ENCODE assay signal across 15 cellular contexts in genomic region chr17:8924595-8924994, GRCh38. TPM values are rescaled to one million over a fixed set of nuclear protein-coding genes. Genes with fewer than 3 reads are reported as not detected.
DNase-seq lines count a peak whose midpoint lies in the region; ATAC-seq, FAIRE-seq and TF ChIP-seq lines count a peak whose summit lies in the region.
"Had no signal": no experiment of that assay in that cellular context is flagged by ENCODE, and none has a peak within 500 bp of the region (broad histone marks: within the 10 kb centered on the region; RNA-seq: fewer than 3 reads in every experiment).

No MANE protein-coding gene starts in this region.

- POLR2A ChIA-PET in activated CD8-positive, alpha-beta T cell treated with anti-CD3 and anti-CD28 coated beads for 36 hours (lab: Charles Lee) = interaction anchor here (0.8 to 1.3 kb wide), 3 partner anchors 12 to 25 kb away, joined by 3 to 6 read pairs (median 3); no protein-coding TSS in a partner anchor
- POLR2A ChIA-PET in activated CD8-positive, alpha-beta T cell treated with anti-CD3 and anti-CD28 coated beads, Interleukin-2, amount 10 ng/mL, durations not matched to agents 7 days and 5 days (lab: Charles Lee) = no interaction called here

- no peak for DNase-seq in activated CD8-positive, alpha-beta T cell treated with anti-CD3 and anti-CD28 coated beads for 36 hours
- DNase-seq in activated CD8-positive, alpha-beta T cell treated with anti-CD3 and anti-CD28 coated beads, Interleukin-2, amount 10 ng/mL, durations not matched to agents 7 days and 5 days = no peak
- no peak for DNase-seq in SW480 (ENCODE audit: low spot score)
- no peak for DNase-seq in urothelium cell line (ENCODE audit: low spot score)
- no peak for DNase-seq in T-helper 2 cell
- DNase-seq: heart right ventricle, left ventricle myocardium superior, occipital lobe, Peyer's patch had no signal

- intact Hi-C loops in activated CD8-positive, alpha-beta T cell treated with anti-CD3 and anti-CD28 coated beads for 36 hours (cut with micrococcal nuclease) = no loop called here

- H3K4me1 ChIP-seq in neutrophil (ENCODE audit: control insufficient read depth in 1 of 2, insufficient read depth in 1 of 2, low read depth in 1 of 2, low read length in 1 of 2) = peaks cover 48 to 65% of the 10 kb centered on the region in 2 experiments
- H3K4me1 ChIP-seq: A549, Peyer's patch had no signal

- ATAC-seq in activated CD8-positive, alpha-beta T cell treated with anti-CD3 and anti-CD28 coated beads for 36 hours = peak; percentile 60
- no peak for ATAC-seq in activated CD8-positive, alpha-beta T cell treated with anti-CD3 and anti-CD28 coated beads, Interleukin-2, amount 10 ng/mL, durations not matched to agents 7 days and 5 days
- peak; percentile 80 for ATAC-seq in GM21390 (IDR thresholded peaks at IDR 0.05; ENCODE audit: unreplicated experiment)
- ATAC-seq in HG03097 (IDR thresholded peaks at IDR 0.05; ENCODE audit: low FRiP score, unreplicated experiment) = peak; percentile 74
- ATAC-seq: A549 had no signal

- H3K27me3 Mint-ChIP-seq in activated CD8-positive, alpha-beta T cell treated with anti-CD3 and anti-CD28 coated beads for 36 hours = no peaks in the 10 kb centered on the region
- no peaks in the 10 kb centered on the region for H3K27me3 Mint-ChIP-seq in activated CD8-positive, alpha-beta T cell treated with anti-CD3 and anti-CD28 coated beads, Interleukin-2, amount 10 ng/mL, durations not matched to agents 7 days and 5 days (ENCODE audit: low read depth)
- H3K27me3 Mint-ChIP-seq: stimulated activated naive CD8-positive, alpha-beta T cell treated with anti-CD3 and anti-CD28 coated beads, Interleukin-15, Interleukin-2, amounts not matched to agents 100 ng/mL and 50 ng/mL, for 24 hours had no signal

- FAIRE-seq in urothelium cell line (lab: Jason Lieb, UNC) = no peak
- FAIRE-seq: A549 had no signal

- peaks cover 32% of the 10 kb centered on the region for H3K4me1 Mint-ChIP-seq in activated CD8-positive, alpha-beta T cell treated with anti-CD3 and anti-CD28 coated beads for 36 hours (ENCODE audit: low read depth)
- H3K4me1 Mint-ChIP-seq in activated CD8-positive, alpha-beta T cell treated with anti-CD3 and anti-CD28 coated beads, Interleukin-2, amount 10 ng/mL, durations not matched to agents 7 days and 5 days (ENCODE audit: low read depth) = peaks cover 16% of the 10 kb centered on the region

- no peaks in the 10 kb centered on the region for H3K9me3 ChIP-seq in neutrophil

- H3K4me3 Mint-ChIP-seq in activated CD8-positive, alpha-beta T cell treated with anti-CD3 and anti-CD28 coated beads for 36 hours = no peak overlapping the region
- no peak overlapping the region for H3K4me3 Mint-ChIP-seq in activated CD8-positive, alpha-beta T cell treated with anti-CD3 and anti-CD28 coated beads, Interleukin-2, amount 10 ng/mL, durations not matched to agents 7 days and 5 days
- H3K4me3 Mint-ChIP-seq: stimulated activated naive CD8-positive, alpha-beta T cell treated with anti-CD3 and anti-CD28 coated beads, Interleukin-15, Interleukin-2, amounts not matched to agents 100 ng/mL and 50 ng/mL, for 24 hours had no signal

- H3K27ac ChIP-seq in neutrophil = peak overlapping the region; percentile 92
- H3K27ac ChIP-seq: A549, Peyer's patch had no signal

- peaks cover 23% of the 10 kb centered on the region for H3K9me3 Mint-ChIP-seq in activated CD8-positive, alpha-beta T cell treated with anti-CD3 and anti-CD28 coated beads for 36 hours
- peaks cover 23% of the 10 kb centered on the region for H3K9me3 Mint-ChIP-seq in activated CD8-positive, alpha-beta T cell treated with anti-CD3 and anti-CD28 coated beads, Interleukin-2, amount 10 ng/mL, durations not matched to agents 7 days and 5 days (ENCODE audit: insufficient read depth)

- no peak overlapping the region for H3K4me3 ChIP-seq in neutrophil (ENCODE audit: low read depth in 1 of 2, low read length in 1 of 2)
- H3K4me3 ChIP-seq: A549, heart right ventricle, Peyer's patch had no signal

- H3K36me3 ChIP-seq in neutrophil = peaks cover 4% of the 10 kb centered on the region
- H3K36me3 ChIP-seq: Peyer's patch had no signal

- peaks cover 46% of the 10 kb centered on the region for H3K36me3 Mint-ChIP-seq in activated CD8-positive, alpha-beta T cell treated with anti-CD3 and anti-CD28 coated beads for 36 hours (ENCODE audit: low read depth)
- peaks cover 52% of the 10 kb centered on the region for H3K36me3 Mint-ChIP-seq in activated CD8-positive, alpha-beta T cell treated with anti-CD3 and anti-CD28 coated beads, Interleukin-2, amount 10 ng/mL, durations not matched to agents 7 days and 5 days (ENCODE audit: low read depth)

- no peak for TF ChIP-seq CTCF in activated CD8-positive, alpha-beta T cell treated with anti-CD3 and anti-CD28 coated beads for 36 hours (IDR thresholded peaks at IDR 0.05)
- no peak for TF ChIP-seq CTCF in neutrophil (IDR thresholded peaks at IDR 0.05)

- no peaks in the 10 kb centered on the region for H3K27me3 ChIP-seq in neutrophil
- H3K27me3 ChIP-seq: Peyer's patch had no signal

- H3K27ac Mint-ChIP-seq in activated CD8-positive, alpha-beta T cell treated with anti-CD3 and anti-CD28 coated beads for 36 hours = no peak overlapping the region
- H3K27ac Mint-ChIP-seq in activated CD8-positive, alpha-beta T cell treated with anti-CD3 and anti-CD28 coated beads, Interleukin-2, amount 10 ng/mL, durations not matched to agents 7 days and 5 days = no peak overlapping the region
- H3K27ac Mint-ChIP-seq: stimulated activated naive CD8-positive, alpha-beta T cell treated with anti-CD3 and anti-CD28 coated beads, Interleukin-15, Interleukin-2, amounts not matched to agents 100 ng/mL and 50 ng/mL, for 24 hours had no signal

- CTCF ChIA-PET in activated CD8-positive, alpha-beta T cell treated with anti-CD3 and anti-CD28 coated beads for 36 hours (lab: Charles Lee) = no interaction called here
- CTCF ChIA-PET in activated CD8-positive, alpha-beta T cell treated with anti-CD3 and anti-CD28 coated beads, Interleukin-2, amount 10 ng/mL, durations not matched to agents 7 days and 5 days (lab: Charles Lee) = interaction anchor here (1.5 kb wide), 1 partner anchor 24 kb away, joined by 3 read pairs; no protein-coding TSS in a partner anchor

RNA-seq across cellular contexts. Expression of gene PIK3R5, which starts 40.9 kb away (rescaled TPM):
- total RNA-seq in activated CD8-positive, alpha-beta T cell treated with anti-CD3 and anti-CD28 coated beads for 36 hours = 10 to 100 TPM; 46.7 to 50.4 TPM
- total RNA-seq in activated CD8-positive, alpha-beta T cell treated with anti-CD3 and anti-CD28 coated beads, Interleukin-2, amount 10 ng/mL, durations not matched to agents 7 days and 5 days = 10 to 100 TPM; 73.9 to 77.9 TPM
- total RNA-seq: LHCN-M2 had no signal

RNA-seq across cellular contexts. Expression of gene PIK3R6, which starts 57.1 kb away (rescaled TPM):
- 1 to 10 TPM; 3.8 to 3.9 TPM for total RNA-seq in activated CD8-positive, alpha-beta T cell treated with anti-CD3 and anti-CD28 coated beads for 36 hours
- total RNA-seq in activated CD8-positive, alpha-beta T cell treated with anti-CD3 and anti-CD28 coated beads, Interleukin-2, amount 10 ng/mL, durations not matched to agents 7 days and 5 days = 10 to 100 TPM; 18.3 to 20.7 TPM
- total RNA-seq: LHCN-M2 had no signal
